ENCODE assay signal across 1 cellular context in the genomic region with DNA sequence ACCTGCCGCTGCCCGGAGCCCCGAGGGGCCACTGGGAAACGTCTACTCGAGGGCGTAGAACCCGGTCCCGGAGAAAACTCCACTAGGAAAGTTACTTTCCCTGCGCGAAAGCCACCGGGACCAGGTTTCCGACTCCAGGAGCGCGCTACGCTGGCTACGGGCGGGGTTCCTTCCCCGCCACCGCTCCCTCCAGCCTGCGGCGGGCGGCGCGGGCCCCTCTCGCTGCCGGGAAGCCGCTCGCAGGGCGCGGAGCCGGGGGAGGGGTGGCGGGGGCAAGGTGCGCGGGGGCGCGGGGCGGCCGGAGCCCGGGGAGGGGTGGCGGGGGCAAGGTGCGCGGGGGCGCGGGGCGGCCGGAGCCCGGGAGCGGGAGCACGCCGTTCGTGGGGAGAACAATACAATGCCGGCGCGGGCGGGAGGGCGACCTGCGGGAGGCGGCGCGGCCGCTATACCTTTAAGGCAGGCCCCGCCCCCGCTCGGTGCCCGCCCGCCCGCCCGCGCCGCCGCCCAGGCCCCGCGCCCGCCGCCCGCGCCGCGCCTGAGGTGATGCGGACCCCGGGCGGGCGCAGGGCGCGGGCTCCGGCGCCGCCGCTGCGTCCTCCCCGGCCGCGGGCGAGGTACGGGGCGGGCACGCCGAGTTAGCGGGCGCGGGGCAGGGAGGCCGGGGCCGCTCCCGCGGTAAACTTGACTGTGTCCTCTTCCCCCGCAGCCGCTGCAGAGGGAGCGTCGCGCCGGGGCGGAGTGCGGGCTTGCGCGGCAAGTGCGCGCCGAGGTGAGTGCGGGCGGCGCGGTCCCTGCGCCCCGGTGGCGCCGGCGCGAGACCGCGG.
TF ChIP-seq lines count a peak whose summit lies in the region.

No MANE protein-coding gene starts in this region.

TF ChIP-seq in A549, 52 proteins besides CTCF, POLR2A, EP300 and RAD21 (continued from another document):
- TF ChIP-seq, protein P1, sequence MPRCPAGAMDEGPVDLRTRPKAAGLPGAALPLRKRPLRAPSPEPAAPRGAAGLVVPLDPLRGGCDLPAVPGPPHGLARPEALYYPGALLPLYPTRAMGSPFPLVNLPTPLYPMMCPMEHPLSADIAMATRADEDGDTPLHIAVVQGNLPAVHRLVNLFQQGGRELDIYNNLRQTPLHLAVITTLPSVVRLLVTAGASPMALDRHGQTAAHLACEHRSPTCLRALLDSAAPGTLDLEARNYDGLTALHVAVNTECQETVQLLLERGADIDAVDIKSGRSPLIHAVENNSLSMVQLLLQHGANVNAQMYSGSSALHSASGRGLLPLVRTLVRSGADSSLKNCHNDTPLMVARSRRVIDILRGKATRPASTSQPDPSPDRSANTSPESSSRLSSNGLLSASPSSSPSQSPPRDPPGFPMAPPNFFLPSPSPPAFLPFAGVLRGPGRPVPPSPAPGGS (IDR thresholded peaks at IDR 0.05) = peak; percentile 53; the same call in 1 of the 3 replicates
- TF ChIP-seq, protein P2, sequence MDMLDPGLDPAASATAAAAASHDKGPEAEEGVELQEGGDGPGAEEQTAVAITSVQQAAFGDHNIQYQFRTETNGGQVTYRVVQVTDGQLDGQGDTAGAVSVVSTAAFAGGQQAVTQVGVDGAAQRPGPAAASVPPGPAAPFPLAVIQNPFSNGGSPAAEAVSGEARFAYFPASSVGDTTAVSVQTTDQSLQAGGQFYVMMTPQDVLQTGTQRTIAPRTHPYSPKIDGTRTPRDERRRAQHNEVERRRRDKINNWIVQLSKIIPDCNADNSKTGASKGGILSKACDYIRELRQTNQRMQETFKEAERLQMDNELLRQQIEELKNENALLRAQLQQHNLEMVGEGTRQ (IDR thresholded peaks at IDR 0.05) = no peak
- TF ChIP-seq, protein P3, sequence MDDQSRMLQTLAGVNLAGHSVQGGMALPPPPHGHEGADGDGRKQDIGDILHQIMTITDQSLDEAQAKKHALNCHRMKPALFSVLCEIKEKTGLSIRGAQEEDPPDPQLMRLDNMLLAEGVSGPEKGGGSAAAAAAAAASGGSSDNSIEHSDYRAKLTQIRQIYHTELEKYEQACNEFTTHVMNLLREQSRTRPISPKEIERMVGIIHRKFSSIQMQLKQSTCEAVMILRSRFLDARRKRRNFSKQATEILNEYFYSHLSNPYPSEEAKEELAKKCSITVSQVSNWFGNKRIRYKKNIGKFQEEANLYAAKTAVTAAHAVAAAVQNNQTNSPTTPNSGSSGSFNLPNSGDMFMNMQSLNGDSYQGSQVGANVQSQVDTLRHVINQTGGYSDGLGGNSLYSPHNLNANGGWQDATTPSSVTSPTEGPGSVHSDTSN (IDR thresholded peaks at IDR 0.05) = no peak
- TF ChIP-seq, protein P4, sequence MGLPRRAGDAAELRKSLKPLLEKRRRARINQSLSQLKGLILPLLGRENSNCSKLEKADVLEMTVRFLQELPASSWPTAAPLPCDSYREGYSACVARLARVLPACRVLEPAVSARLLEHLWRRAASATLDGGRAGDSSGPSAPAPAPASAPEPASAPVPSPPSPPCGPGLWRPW (IDR thresholded peaks at IDR 0.05) = no peak
- TF ChIP-seq SREBF2 (IDR thresholded peaks at IDR 0.05) (no peak), CHD4 (IDR thresholded peaks at IDR 0.05; ENCODE audit: borderline replicate concordance) (no peak), CHD2 (IDR thresholded peaks at IDR 0.05; ENCODE audit: low read length, partially characterized antibody) (no peak), HOXB5 (CRISPR knock-in tag; IDR thresholded peaks at IDR 0.05) (peak; percentile 63; the same call in 1 of the 2 replicates), ZFP36 (IDR thresholded peaks at IDR 0.05; ENCODE audit: borderline replicate concordance, partially characterized antibody) (no peak), ZSCAN20 (CRISPR knock-in tag; IDR thresholded peaks at IDR 0.05) (no peak), FOSB (CRISPR knock-in tag; IDR thresholded peaks at IDR 0.05) (no peak), HDAC2 (IDR thresholded peaks at IDR 0.05) (no peak), RCOR1 (IDR thresholded peaks at IDR 0.05; ENCODE audit: low read depth, low read length) (no peak), SMC3 (IDR thresholded peaks at IDR 0.05) (no peak; the same call in 2 of the 3 replicates), POLR2AphosphoS2 (conservative IDR thresholded peaks at IDR 0.05; ENCODE audit: low read length) (peak; percentile 67; the same call in 1 of the 2 replicates), JUN (IDR thresholded peaks at IDR 0.05) (peak; percentile 68 to 97; a peak in 4 of 5 replicates), NPAS2 (CRISPR knock-in tag; IDR thresholded peaks at IDR 0.05; ENCODE audit: borderline replicate concordance) (no peak)
- TF ChIP-seq, protein P5, sequence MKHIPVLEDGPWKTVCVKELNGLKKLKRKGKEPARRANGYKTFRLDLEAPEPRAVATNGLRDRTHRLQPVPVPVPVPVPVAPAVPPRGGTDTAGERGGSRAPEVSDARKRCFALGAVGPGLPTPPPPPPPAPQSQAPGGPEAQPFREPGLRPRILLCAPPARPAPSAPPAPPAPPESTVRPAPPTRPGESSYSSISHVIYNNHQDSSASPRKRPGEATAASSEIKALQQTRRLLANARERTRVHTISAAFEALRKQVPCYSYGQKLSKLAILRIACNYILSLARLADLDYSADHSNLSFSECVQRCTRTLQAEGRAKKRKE (CRISPR knock-in tag; IDR thresholded peaks at IDR 0.05; ENCODE audit: low read depth) = no peak
- TF ChIP-seq, protein P6, sequence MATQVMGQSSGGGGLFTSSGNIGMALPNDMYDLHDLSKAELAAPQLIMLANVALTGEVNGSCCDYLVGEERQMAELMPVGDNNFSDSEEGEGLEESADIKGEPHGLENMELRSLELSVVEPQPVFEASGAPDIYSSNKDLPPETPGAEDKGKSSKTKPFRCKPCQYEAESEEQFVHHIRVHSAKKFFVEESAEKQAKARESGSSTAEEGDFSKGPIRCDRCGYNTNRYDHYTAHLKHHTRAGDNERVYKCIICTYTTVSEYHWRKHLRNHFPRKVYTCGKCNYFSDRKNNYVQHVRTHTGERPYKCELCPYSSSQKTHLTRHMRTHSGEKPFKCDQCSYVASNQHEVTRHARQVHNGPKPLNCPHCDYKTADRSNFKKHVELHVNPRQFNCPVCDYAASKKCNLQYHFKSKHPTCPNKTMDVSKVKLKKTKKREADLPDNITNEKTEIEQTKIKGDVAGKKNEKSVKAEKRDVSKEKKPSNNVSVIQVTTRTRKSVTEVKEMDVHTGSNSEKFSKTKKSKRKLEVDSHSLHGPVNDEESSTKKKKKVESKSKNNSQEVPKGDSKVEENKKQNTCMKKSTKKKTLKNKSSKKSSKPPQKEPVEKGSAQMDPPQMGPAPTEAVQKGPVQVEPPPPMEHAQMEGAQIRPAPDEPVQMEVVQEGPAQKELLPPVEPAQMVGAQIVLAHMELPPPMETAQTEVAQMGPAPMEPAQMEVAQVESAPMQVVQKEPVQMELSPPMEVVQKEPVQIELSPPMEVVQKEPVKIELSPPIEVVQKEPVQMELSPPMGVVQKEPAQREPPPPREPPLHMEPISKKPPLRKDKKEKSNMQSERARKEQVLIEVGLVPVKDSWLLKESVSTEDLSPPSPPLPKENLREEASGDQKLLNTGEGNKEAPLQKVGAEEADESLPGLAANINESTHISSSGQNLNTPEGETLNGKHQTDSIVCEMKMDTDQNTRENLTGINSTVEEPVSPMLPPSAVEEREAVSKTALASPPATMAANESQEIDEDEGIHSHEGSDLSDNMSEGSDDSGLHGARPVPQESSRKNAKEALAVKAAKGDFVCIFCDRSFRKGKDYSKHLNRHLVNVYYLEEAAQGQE (IDR thresholded peaks at IDR 0.05) = no peak
- TF ChIP-seq, protein P7, sequence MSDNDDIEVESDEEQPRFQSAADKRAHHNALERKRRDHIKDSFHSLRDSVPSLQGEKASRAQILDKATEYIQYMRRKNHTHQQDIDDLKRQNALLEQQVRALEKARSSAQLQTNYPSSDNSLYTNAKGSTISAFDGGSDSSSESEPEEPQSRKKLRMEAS (IDR thresholded peaks at IDR 0.05) = peak; percentile 45; the same call in 1 of the 2 replicates
- TF ChIP-seq, protein P8, sequence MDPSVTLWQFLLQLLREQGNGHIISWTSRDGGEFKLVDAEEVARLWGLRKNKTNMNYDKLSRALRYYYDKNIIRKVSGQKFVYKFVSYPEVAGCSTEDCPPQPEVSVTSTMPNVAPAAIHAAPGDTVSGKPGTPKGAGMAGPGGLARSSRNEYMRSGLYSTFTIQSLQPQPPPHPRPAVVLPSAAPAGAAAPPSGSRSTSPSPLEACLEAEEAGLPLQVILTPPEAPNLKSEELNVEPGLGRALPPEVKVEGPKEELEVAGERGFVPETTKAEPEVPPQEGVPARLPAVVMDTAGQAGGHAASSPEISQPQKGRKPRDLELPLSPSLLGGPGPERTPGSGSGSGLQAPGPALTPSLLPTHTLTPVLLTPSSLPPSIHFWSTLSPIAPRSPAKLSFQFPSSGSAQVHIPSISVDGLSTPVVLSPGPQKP (IDR thresholded peaks at IDR 0.05; ENCODE audit: low read depth, low read length) = no peak
TF ChIP-seq in A549: peak in this region for 6.
